23 cellular contexts compared by ENCODE assay signal in genomic region chr13:41276824-41277223, GRCh38.
"Had no signal": no experiment of that assay in that cellular context is flagged by ENCODE, and none has a peak within 500 bp of the region (broad histone marks: within the 10 kb centered on the region; RNA-seq: fewer than 3 reads in every experiment).

No MANE protein-coding gene starts in this region.

- H3K4me1 Mint-ChIP-seq: neural progenitor cell had no signal

- H3K9me3 Mint-ChIP-seq: memory B cell; natural killer cell treated with Interleukin-12 subunit alpha and Interleukin-12 subunit beta and Interleukin-15 and Interleukin-18, amount 100 ng/mL, for 72 hours had no signal

- ATAC-seq: left cardiac atrium; lower lobe of right lung; natural killer cell treated with Interleukin-12 subunit alpha and Interleukin-12 subunit beta and Interleukin-15 and Interleukin-18, amount 100 ng/mL, for 72 hours; upper lobe of right lung had no signal

- H2AFZ ChIP-seq: hepatocyte, neural progenitor cell had no signal

- H3K27ac Mint-ChIP-seq: memory B cell; natural killer cell treated with Interleukin-12 subunit alpha and Interleukin-12 subunit beta and Interleukin-15 and Interleukin-18, amount 100 ng/mL, for 72 hours; neural progenitor cell had no signal

- H3K4me3 ChIP-seq: dorsolateral prefrontal cortex, hepatocyte, left ventricle myocardium inferior, lower lobe of right lung, neural progenitor cell, ovary, right atrium auricular region, smooth muscle cell, testis, tibial nerve, upper lobe of right lung, vagina had no signal

- DNase-seq: dorsolateral prefrontal cortex; effector CD8-positive, alpha-beta T cell; foreskin melanocyte; head of caudate nucleus; kidney; left cardiac atrium; left ventricle myocardium inferior; lower lobe of right lung; midbrain; nucleus accumbens; ovary; stimulated activated CD4-positive, alpha-beta T cell treated with anti-CD3 and anti-CD28 coated beads, Interleukin-2, amount 100 ng/mL, for 48 hours; stimulated activated naive CD4-positive, alpha-beta T cell treated with Interleukin-2 at 50 U/mL for 16 hours; testis; upper lobe of right lung had no signal

- H3K27me3 Mint-ChIP-seq: memory B cell had no signal

- H3K27me3 ChIP-seq: dorsolateral prefrontal cortex, hepatocyte, neural progenitor cell, ovary, right atrium auricular region, testis, tibial nerve, upper lobe of right lung, vagina had no signal

- H3K36me3 Mint-ChIP-seq: memory B cell; natural killer cell treated with Interleukin-12 subunit alpha and Interleukin-12 subunit beta and Interleukin-15 and Interleukin-18, amount 100 ng/mL, for 72 hours; neural progenitor cell had no signal

- H3K9me3 ChIP-seq: left ventricle myocardium inferior, lower lobe of right lung, ovary, right atrium auricular region, testis, tibial nerve, upper lobe of right lung, vagina had no signal

- H3K36me3 ChIP-seq: left ventricle myocardium inferior, lower lobe of right lung, neural progenitor cell, ovary, right atrium auricular region, tibial nerve, upper lobe of right lung, vagina had no signal

- H3K9ac ChIP-seq: neural progenitor cell had no signal

- H3K4me3 Mint-ChIP-seq: memory B cell; natural killer cell treated with Interleukin-12 subunit alpha and Interleukin-12 subunit beta and Interleukin-15 and Interleukin-18, amount 100 ng/mL, for 72 hours; neural progenitor cell had no signal

- H3K27ac ChIP-seq: dorsolateral prefrontal cortex, hepatocyte, left ventricle myocardium inferior, lower lobe of right lung, neural progenitor cell, ovary, right atrium auricular region, testis, tibial nerve, upper lobe of right lung, vagina had no signal

- H3K4me1 ChIP-seq: left ventricle myocardium inferior, lower lobe of right lung, neural progenitor cell, right atrium auricular region, testis, tibial nerve, upper lobe of right lung, vagina had no signal

- H3K79me2 ChIP-seq: hepatocyte had no signal

- H3K4me2 ChIP-seq: hepatocyte, neural progenitor cell, smooth muscle cell had no signal

- FAIRE-seq: kidney had no signal
